21 cellular contexts compared by ENCODE assay signal in genomic region chr2:10971131-10971854, GRCh38. TPM values are rescaled to one million over a fixed set of nuclear protein-coding genes. Genes with fewer than 3 reads are reported as not detected.
"Had no signal": no experiment of that assay in that cellular context is flagged by ENCODE, and none has a peak within 500 bp of the region (broad histone marks: within the 10 kb centered on the region; RNA-seq: fewer than 3 reads in every experiment).

No MANE protein-coding gene starts in this region.

- H3K4me1 ChIP-seq: adrenal gland, ascending aorta, lower lobe of right lung, prostate gland, right atrium auricular region, tibial artery had no signal

- H3K27ac ChIP-seq: adrenal gland, ascending aorta, lower lobe of right lung, prostate gland, right atrium auricular region, tibial artery, WERI-Rb-1 had no signal

- H3K36me3 ChIP-seq: adrenal gland, ascending aorta, lower lobe of right lung, prostate gland, right atrium auricular region, tibial artery, WERI-Rb-1 had no signal

- DNase-seq: activated CD4-positive, alpha-beta T cell treated with anti-CD3 and anti-CD28 coated beads, Interleukin-2, amount 50 U/mL, for 1 hour; activated CD4-positive, CD25-positive, alpha-beta regulatory T cell treated with anti-CD3 and anti-CD28 coated beads, Interleukin-2, amount 50 U/mL, for 72 hours; activated naive CD4-positive, alpha-beta T cell; activated T-cell treated with anti-CD3 and anti-CD28 coated beads, Interleukin-2, amount 50 U/mL, for 1 hour; adrenal gland; effector memory CD4-positive, alpha-beta T cell; lower lobe of right lung; naive thymus-derived CD4-positive, alpha-beta T cell; stimulated activated CD4-positive, alpha-beta T cell treated with anti-CD3 and anti-CD28 coated beads, Interleukin-1b, Interleukin-23, amount 100 ng/mL, for 48 hours; substantia nigra; tibial artery; WERI-Rb-1 had no signal

- ATAC-seq: esophagus mucosa; left lobe of liver; lower lobe of right lung; naive thymus-derived CD4-positive, alpha-beta T cell had no signal

- H3K4me3 ChIP-seq: adrenal gland, ascending aorta, lower lobe of right lung, prostate gland, right atrium auricular region, tibial artery had no signal

- FAIRE-seq: colon, endothelial cell of umbilical vein, urothelium cell line had no signal

- H3K9me3 ChIP-seq: adrenal gland, ascending aorta, lower lobe of right lung, prostate gland, right atrium auricular region, tibial artery had no signal

- H3K27me3 ChIP-seq: adrenal gland, ascending aorta, right atrium auricular region had no signal

RNA-seq across cellular contexts. Expression of gene KCNF1, which starts 59.6 kb away (rescaled TPM):
- total RNA-seq: ascending aorta; esophagus mucosa; left lobe of liver; lower lobe of right lung; naive thymus-derived CD4-positive, alpha-beta T cell; osteocyte had no signal
- polyA plus RNA-seq: naive thymus-derived CD4-positive, alpha-beta T cell had no signal
